Comparison of ENCODE assay signal across 21 cellular contexts in genomic region chr10:124328514-124329220, GRCh38.
A peak's percentile ranks its signal among the peaks of the same experiment; 100 is the strongest.
DNase-seq lines count a peak whose midpoint lies in the region; ATAC-seq and TF ChIP-seq lines count a peak whose summit lies in the region.
"Had no signal": no experiment of that assay in that cellular context is flagged by ENCODE, and none has a peak within 500 bp of the region (broad histone marks: within the 10 kb centered on the region; RNA-seq: fewer than 3 reads in every experiment).

No MANE protein-coding gene starts in this region.

- H3K27me3 ChIP-seq in ascending aorta = no peaks in the 10 kb centered on the region
- H3K27me3 ChIP-seq in thoracic aorta (replicated peaks; ENCODE audit: insufficient read depth) = no peaks in the 10 kb centered on the region
- H3K27me3 ChIP-seq: MG63 had no signal

- H3K4me1 ChIP-seq in ascending aorta (peaks cover 7 to 30% of the 10 kb centered on the region in 2 donors), thoracic aorta (ENCODE audit: control insufficient read depth in 1 of 2, low read depth in 2 of 2) (peaks cover 6 to 26% of the 10 kb centered on the region in 2 donors)

- intact Hi-C loops in ascending aorta (cut with DNase I) = loop anchor here (5.0 kb wide), 1 partner anchor 171 kb away; no protein-coding TSS in a partner anchor

- H3K27ac ChIP-seq in ascending aorta (peak overlapping the region; percentile 90), thoracic aorta (peak overlapping the region; percentile 77 to 86)

- DNase-seq in M059J (ENCODE audit: low read depth) (peak; percentile 25), ascending aorta (ENCODE audit: low spot score in 2 of 2) (peak; percentile 75 to 87), mesenteric fat pad (ENCODE audit: low spot score) (peak; percentile 68), thoracic aorta (ENCODE audit: low spot score) (peak; percentile 47), H4 (ENCODE audit: low spot score) (no peak), NCI-H2107 (lab: John Stamatoyannopoulos, UW) (no peak)
- DNase-seq: AML-193, DMS 273 treated with DMSO at 0.1 percent for 48 hours, GDM1, HCEC 1CT, Karpas-422, MG63, NCI-H1092 treated with DMSO at 0.1 percent for 48 hours, NCI-H146, NCI-H2029 treated with DMSO at 0.1 percent for 48 hours, NCI-H2171 treated with DMSO at 0.1 percent for 48 hours, OCI-M1, RPMI8226, SHP77 treated with DMSO at 0.1 percent for 48 hours, SK-N-SH had no signal

- TF ChIP-seq CTCF in ascending aorta (IDR thresholded peaks at IDR 0.05) (no peak), thoracic aorta (IDR thresholded peaks at IDR 0.05) (no peak)

- H3K36me3 ChIP-seq in ascending aorta (no peaks in the 10 kb centered on the region), thoracic aorta (no peaks in the 10 kb centered on the region)
- H3K36me3 ChIP-seq: MG63 had no signal

- ATAC-seq in thoracic aorta (ENCODE audit: insufficient number of reproducible peaks, low FRiP score, low read depth) = peak; percentile 89
- ATAC-seq in HG03025 (IDR thresholded peaks at IDR 0.05; ENCODE audit: low FRiP score, unreplicated experiment) = no peak

- H3K4me3 ChIP-seq in ascending aorta (no peak overlapping the region), thoracic aorta (peak overlapping the region; percentile 31)
- H3K4me3 ChIP-seq: MG63 had no signal

- H3K9me3 ChIP-seq in ascending aorta (no peaks in the 10 kb centered on the region), thoracic aorta (peaks cover 4% of the 10 kb centered on the region)
- H3K9me3 ChIP-seq: SK-N-SH had no signal

Comparison
In these comparisons a context has a peak if more than half of its experiments do, and no peak if none do; other contexts are left out.
1. DNase-seq: peak in M059J (single experiment), ascending aorta (2 of 2), mesenteric fat pad (single experiment) and thoracic aorta (single experiment); none in H4 (single experiment) and NCI-H2107 (single experiment).